ENCODE assay signal across 8 cellular contexts in genomic region chr17:5706835-5707234, GRCh38.
A peak's percentile ranks its signal among the peaks of the same experiment; 100 is the strongest.
DNase-seq lines count a peak whose midpoint lies in the region; ATAC-seq, FAIRE-seq and TF ChIP-seq lines count a peak whose summit lies in the region.

No MANE protein-coding gene starts in this region.

- H2AFZ ChIP-seq in OCI-LY1 (ENCODE audit: low read length): no peak overlapping the region

- peak in 3 of 4 donors; percentile 73 to 74 (median 73) for ATAC-seq in pancreas

- H3K4me1 ChIP-seq in OCI-LY1 (ENCODE audit: insufficient read depth, low read length, severe bottlenecking) (no peaks in the 10 kb centered on the region), pancreas (no peaks in the 10 kb centered on the region), tibial nerve (no peaks in the 10 kb centered on the region)

- peak; percentile 81 for DNase-seq in AG20443 (ENCODE audit: low spot score)
- peak; percentile 67 for DNase-seq in HCEC 1CT
- peak; percentile 75 to 76 for DNase-seq in activated T-cell treated with anti-CD3 and anti-CD28 coated beads, Interleukin-2, amount 50 U/mL, for 48 hours
- DNase-seq in foreskin fibroblast: peak; percentile 49 to 82
- peak in 5 of 6 donors; percentile 21 to 62 (median 26) for DNase-seq in pancreas
- DNase-seq in tibial nerve (ENCODE audit: low spot score in 2 of 2): peak; percentile 19 to 54
- DNase-seq in NCI-H2107 (lab: John Stamatoyannopoulos, UW): no peak

- TF ChIP-seq POLR2A in tibial nerve (IDR thresholded peaks at IDR 0.05): no peak

- H3K27ac ChIP-seq in OCI-LY1 (ENCODE audit: low read depth, low read length, poor library complexity, severe bottlenecking): no peak overlapping the region
- H3K27ac ChIP-seq in pancreas: no peak overlapping the region
- H3K27ac ChIP-seq in tibial nerve: no peak overlapping the region

- H3K27me3 ChIP-seq in OCI-LY1 (ENCODE audit: insufficient read depth, low read length): no peaks in the 10 kb centered on the region
- peaks cover 0 to 3% (median 0%) of the 10 kb centered on the region in 4 donors for H3K27me3 ChIP-seq in pancreas
- no peaks in the 10 kb centered on the region for H3K27me3 ChIP-seq in tibial nerve

- no peaks in the 10 kb centered on the region for H3K9me2 ChIP-seq in OCI-LY1 (ENCODE audit: low read depth, low read length)

- no peak overlapping the region for H3K9ac ChIP-seq in OCI-LY1 (ENCODE audit: low read length)

- no peaks in the 10 kb centered on the region for H4K20me1 ChIP-seq in OCI-LY1 (ENCODE audit: insufficient read depth, low read length)

- H3F3A ChIP-seq in OCI-LY1 (ENCODE audit: insufficient read depth, low read length): no peaks in the 10 kb centered on the region

- 2 to 4% methylated on average over 3 of the region's 3 CpGs for WGBS in pancreas, 2 donors
- WGBS in tibial nerve, 2 donors: 6 to 7% methylated on average over 3 of the region's 3 CpGs

- H3K9me3 ChIP-seq in OCI-LY1 (ENCODE audit: low read length) (no peaks in the 10 kb centered on the region), pancreas (no peaks in the 10 kb centered on the region), tibial nerve (peaks cover 0 to 24% (median 0%) of the 10 kb centered on the region in 4 donors)

- intact Hi-C loops in pancreas (cut with DNase I): no loop called here

- H3K4me2 ChIP-seq in OCI-LY1 (ENCODE audit: low read length): no peak overlapping the region

- FAIRE-seq in pancreas (lab: Jason Lieb, UNC): no peak

- H3K4me3 ChIP-seq in OCI-LY1 (ENCODE audit: low read depth, low read length, poor library complexity, severe bottlenecking) (no peak overlapping the region), foreskin fibroblast (ENCODE audit: low read depth in 1 of 2, low read length in 2 of 2) (no peak overlapping the region), pancreas (no peak overlapping the region), tibial nerve (no peak overlapping the region)

- TF ChIP-seq CTCF in OCI-LY1 (IDR thresholded peaks at IDR 0.05; ENCODE audit: low read length): peak; percentile 76
- peak; percentile 85 for TF ChIP-seq CTCF in foreskin fibroblast (IDR thresholded peaks at IDR 0.05; ENCODE audit: low read depth, low read length)
- TF ChIP-seq CTCF in pancreas (IDR thresholded peaks at IDR 0.05): peak; percentile 27 to 59 (median 42)
- peak; percentile 32 to 53 (median 40) for TF ChIP-seq CTCF in tibial nerve (IDR thresholded peaks at IDR 0.05)

- H3K36me3 ChIP-seq in OCI-LY1 (ENCODE audit: insufficient read depth, low read length): no peaks in the 10 kb centered on the region
- H3K36me3 ChIP-seq in pancreas: no peaks in the 10 kb centered on the region
- H3K36me3 ChIP-seq in tibial nerve: no peaks in the 10 kb centered on the region

- no peak for TF ChIP-seq EP300 in tibial nerve (IDR thresholded peaks at IDR 0.05)

- no peaks in the 10 kb centered on the region for H3K79me2 ChIP-seq in OCI-LY1 (ENCODE audit: insufficient read depth, low read length)
